In the genomic region with DNA sequence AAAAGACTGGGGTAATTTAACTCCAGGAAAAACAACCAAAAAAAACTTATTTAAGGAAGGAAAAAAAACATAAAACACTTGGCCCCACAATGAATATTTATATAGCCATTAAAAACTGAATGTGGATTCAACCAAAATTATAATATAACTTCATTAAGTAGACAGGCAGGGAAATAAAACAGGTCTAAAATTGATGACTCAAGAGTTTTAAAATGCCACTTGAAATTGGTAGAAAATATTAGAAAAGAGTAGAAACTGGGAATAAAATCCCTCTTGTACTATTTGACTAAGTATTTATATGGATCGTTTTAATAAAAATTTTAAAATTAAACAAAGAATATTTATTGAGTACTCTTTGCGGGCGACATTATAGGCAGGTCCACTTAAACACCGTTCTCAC, we compare ENCODE assay signal across 13 cellular contexts. TPM values are rescaled to one million over a fixed set of nuclear protein-coding genes. Genes with fewer than 3 reads are reported as not detected.
DNase-seq lines count a peak whose midpoint lies in the region; ATAC-seq, FAIRE-seq and TF ChIP-seq lines count a peak whose summit lies in the region.
"Had no signal": no experiment of that assay in that cellular context is flagged by ENCODE, and none has a peak within 500 bp of the region (broad histone marks: within the 10 kb centered on the region; RNA-seq: fewer than 3 reads in every experiment).

No MANE protein-coding gene starts in this region.

- no peak overlapping the region for H3K4me3 Mint-ChIP-seq in dendritic cell treated with granulocyte-macrophage colony-stimulating factor and Interleukin-4, amounts not matched to agents 40 ng/mL and 50 ng/mL, for 4 days
- no peak overlapping the region for H3K4me3 Mint-ChIP-seq in activated T-helper 1 cell treated with anti-CD3 and anti-CD28 coated beads, Interleukin-12 subunit alpha, Interleukin-12 subunit beta, Interleukin-2, Interleukin-4 antibody, amounts not matched to agents 30 ng/mL and 10 ng/mL and 1 ng/mL, durations not matched to agents 14 hours and 24 hours and 36 hours
- H3K4me3 Mint-ChIP-seq: CD8-positive, alpha-beta T cell had no signal

- no peak overlapping the region for H3K4me2 ChIP-seq in A549

- DNase-seq in A549 (ENCODE audit: low read depth in 1 of 2, low spot score in 1 of 2) (no peak), HL-60 (ENCODE audit: low read depth in 1 of 2, low spot score in 1 of 2) (no peak), sigmoid colon (no peak)
- DNase-seq in activated T-helper 1 cell treated with anti-CD3 and anti-CD28 coated beads, Interleukin-12 subunit alpha, Interleukin-12 subunit beta, Interleukin-2, Interleukin-4 antibody, amounts not matched to agents 30 ng/mL and 10 ng/mL and 1 ng/mL, durations not matched to agents 14 hours and 24 hours and 36 hours (ENCODE audit: low spot score): no peak
- DNase-seq: CD8-positive, alpha-beta T cell; COR-L47; DMS153; DND-41 had no signal

- no peaks in the 10 kb centered on the region for H3K9me3 Mint-ChIP-seq in dendritic cell treated with granulocyte-macrophage colony-stimulating factor and Interleukin-4, amounts not matched to agents 40 ng/mL and 50 ng/mL, for 4 days
- no peaks in the 10 kb centered on the region for H3K9me3 Mint-ChIP-seq in activated T-helper 1 cell treated with anti-CD3 and anti-CD28 coated beads, Interleukin-12 subunit alpha, Interleukin-12 subunit beta, Interleukin-2, Interleukin-4 antibody, amounts not matched to agents 30 ng/mL and 10 ng/mL and 1 ng/mL, durations not matched to agents 14 hours and 24 hours and 36 hours

- no peak for TF ChIP-seq RAD21 in A549 (conservative IDR thresholded peaks at IDR 0.05 in 1 of 2, IDR thresholded peaks at IDR 0.05 in 1 of 2)

- POLR2A ChIA-PET in A549 (lab: Yijun Ruan, JAX): interaction anchor here (0.7 kb wide), 1 partner anchor 128 kb away, joined by 3 read pairs; no protein-coding TSS in a partner anchor

- peak overlapping the region; percentile 50 for H3K27ac Mint-ChIP-seq in dendritic cell treated with granulocyte-macrophage colony-stimulating factor and Interleukin-4, amounts not matched to agents 40 ng/mL and 50 ng/mL, for 4 days
- H3K27ac Mint-ChIP-seq in activated T-helper 1 cell treated with anti-CD3 and anti-CD28 coated beads, Interleukin-12 subunit alpha, Interleukin-12 subunit beta, Interleukin-2, Interleukin-4 antibody, amounts not matched to agents 30 ng/mL and 10 ng/mL and 1 ng/mL, durations not matched to agents 14 hours and 24 hours and 36 hours: no peak overlapping the region
- H3K27ac Mint-ChIP-seq: CD8-positive, alpha-beta T cell had no signal

- no peak for ATAC-seq in A549
- no peak for ATAC-seq in HG03571 (IDR thresholded peaks at IDR 0.05; ENCODE audit: unreplicated experiment)
- ATAC-seq in HG03378 (IDR thresholded peaks at IDR 0.05; ENCODE audit: unreplicated experiment): no peak
- ATAC-seq: CD8-positive, alpha-beta T cell; HCT116 had no signal

- intact Hi-C loops in dendritic cell treated with granulocyte-macrophage colony-stimulating factor and Interleukin-4, amounts not matched to agents 40 ng/mL and 50 ng/mL, for 4 days (cut with micrococcal nuclease): no loop called here
- intact Hi-C loops in sigmoid colon (cut with DNase I): no loop called here
- intact Hi-C loops in activated T-helper 1 cell treated with anti-CD3 and anti-CD28 coated beads, Interleukin-12 subunit alpha, Interleukin-12 subunit beta, Interleukin-2, Interleukin-4 antibody, amounts not matched to agents 30 ng/mL and 10 ng/mL and 1 ng/mL, durations not matched to agents 14 hours and 24 hours and 36 hours (cut with micrococcal nuclease): no loop called here

- H3K36me3 ChIP-seq in sigmoid colon: no peaks in the 10 kb centered on the region

- no peak for FAIRE-seq in A549 (lab: Jason Lieb, UNC)
- FAIRE-seq: HTR-8/SVneo had no signal

- H3K27ac ChIP-seq in A549: no peak overlapping the region
- peak overlapping the region; percentile 70 for H3K27ac ChIP-seq in HL-60 (replicated peaks)
- H3K27ac ChIP-seq in sigmoid colon: peak overlapping the region; percentile 3 to 17 (median 10)

- CTCF ChIA-PET in A549 (lab: Yijun Ruan, JAX): interaction anchor here (1.0 to 2.1 kb wide), 2 partner anchors 9 to 141 kb away, joined by 3 to 4 read pairs; no protein-coding TSS in a partner anchor

- TF ChIP-seq CTCF in A549 (IDR thresholded peaks at IDR 0.05) (no peak), HL-60 (IDR thresholded peaks at IDR 0.05; ENCODE audit: insufficient read depth, low read length) (no peak), sigmoid colon (IDR thresholded peaks at IDR 0.05) (no peak)

- no peak for TF ChIP-seq POLR2A in A549 (IDR thresholded peaks at IDR 0.05; ENCODE audit: low read length)
- TF ChIP-seq POLR2A in sigmoid colon (IDR thresholded peaks at IDR 0.05): no peak

- H3K9me3 ChIP-seq in A549 (no peaks in the 10 kb centered on the region), sigmoid colon (no peaks in the 10 kb centered on the region)

- H3K4me1 ChIP-seq in A549 (peaks cover 16% of the 10 kb centered on the region), sigmoid colon (peaks cover 0 to 71% (median 34%) of the 10 kb centered on the region in 4 donors)

- H3K4me3 ChIP-seq in A549 (no peak overlapping the region), HL-60 (replicated peaks; ENCODE audit: insufficient read depth, low read length) (no peak overlapping the region), sigmoid colon (no peak overlapping the region)

- H3K36me3 Mint-ChIP-seq in dendritic cell treated with granulocyte-macrophage colony-stimulating factor and Interleukin-4, amounts not matched to agents 40 ng/mL and 50 ng/mL, for 4 days (ENCODE audit: low read depth): no peaks in the 10 kb centered on the region
- peaks cover 26% of the 10 kb centered on the region for H3K36me3 Mint-ChIP-seq in activated T-helper 1 cell treated with anti-CD3 and anti-CD28 coated beads, Interleukin-12 subunit alpha, Interleukin-12 subunit beta, Interleukin-2, Interleukin-4 antibody, amounts not matched to agents 30 ng/mL and 10 ng/mL and 1 ng/mL, durations not matched to agents 14 hours and 24 hours and 36 hours (ENCODE audit: low read depth)

- no peaks in the 10 kb centered on the region for H3K27me3 Mint-ChIP-seq in dendritic cell treated with granulocyte-macrophage colony-stimulating factor and Interleukin-4, amounts not matched to agents 40 ng/mL and 50 ng/mL, for 4 days
- H3K27me3 Mint-ChIP-seq in activated T-helper 1 cell treated with anti-CD3 and anti-CD28 coated beads, Interleukin-12 subunit alpha, Interleukin-12 subunit beta, Interleukin-2, Interleukin-4 antibody, amounts not matched to agents 30 ng/mL and 10 ng/mL and 1 ng/mL, durations not matched to agents 14 hours and 24 hours and 36 hours (ENCODE audit: insufficient read depth): no peaks in the 10 kb centered on the region

- H3K27me3 ChIP-seq in HL-60 (ENCODE audit: insufficient read depth, poor library complexity, severe bottlenecking): no peaks in the 10 kb centered on the region
- H3K27me3 ChIP-seq in sigmoid colon: no peaks in the 10 kb centered on the region

- peaks cover 41% of the 10 kb centered on the region for H3K4me1 Mint-ChIP-seq in dendritic cell treated with granulocyte-macrophage colony-stimulating factor and Interleukin-4, amounts not matched to agents 40 ng/mL and 50 ng/mL, for 4 days (ENCODE audit: low read depth)
- H3K4me1 Mint-ChIP-seq in activated T-helper 1 cell treated with anti-CD3 and anti-CD28 coated beads, Interleukin-12 subunit alpha, Interleukin-12 subunit beta, Interleukin-2, Interleukin-4 antibody, amounts not matched to agents 30 ng/mL and 10 ng/mL and 1 ng/mL, durations not matched to agents 14 hours and 24 hours and 36 hours (ENCODE audit: low read depth): peaks cover 81% of the 10 kb centered on the region

- TF ChIP-seq EP300 in A549 (IDR thresholded peaks at IDR 0.05): no peak
- TF ChIP-seq EP300 in sigmoid colon (IDR thresholded peaks at IDR 0.05): no peak

- WGBS in A549 (ENCODE audit: missing lambda C conversion rate): 90% methylated on average over 4 of the region's 4 CpGs
- 93 to 94% methylated on average over 4 of the region's 4 CpGs for WGBS in sigmoid colon, 2 donors

TF ChIP-seq in A549, 52 proteins besides CTCF, POLR2A, EP300 and RAD21:
- TF ChIP-seq HDAC2 (IDR thresholded peaks at IDR 0.05): no peak
- TF ChIP-seq POLR2AphosphoS2 (conservative IDR thresholded peaks at IDR 0.05; ENCODE audit: low read length): no peak
- TF ChIP-seq TFCP2L1 (CRISPR knock-in tag; IDR thresholded peaks at IDR 0.05): no peak
- TF ChIP-seq, protein P1, sequence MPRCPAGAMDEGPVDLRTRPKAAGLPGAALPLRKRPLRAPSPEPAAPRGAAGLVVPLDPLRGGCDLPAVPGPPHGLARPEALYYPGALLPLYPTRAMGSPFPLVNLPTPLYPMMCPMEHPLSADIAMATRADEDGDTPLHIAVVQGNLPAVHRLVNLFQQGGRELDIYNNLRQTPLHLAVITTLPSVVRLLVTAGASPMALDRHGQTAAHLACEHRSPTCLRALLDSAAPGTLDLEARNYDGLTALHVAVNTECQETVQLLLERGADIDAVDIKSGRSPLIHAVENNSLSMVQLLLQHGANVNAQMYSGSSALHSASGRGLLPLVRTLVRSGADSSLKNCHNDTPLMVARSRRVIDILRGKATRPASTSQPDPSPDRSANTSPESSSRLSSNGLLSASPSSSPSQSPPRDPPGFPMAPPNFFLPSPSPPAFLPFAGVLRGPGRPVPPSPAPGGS (IDR thresholded peaks at IDR 0.05): no peak
- peak; percentile 66 for TF ChIP-seq MAFK (IDR thresholded peaks at IDR 0.05; ENCODE audit: partially characterized antibody)
- TF ChIP-seq RCOR1 (IDR thresholded peaks at IDR 0.05; ENCODE audit: low read depth, low read length): no peak
- no peak for TF ChIP-seq EHMT2 (IDR thresholded peaks at IDR 0.05; ENCODE audit: low read depth)
- TF ChIP-seq HOXA7 (CRISPR knock-in tag; IDR thresholded peaks at IDR 0.05): no peak

RNA-seq across cellular contexts. Expression of a gene that starts 28.8 kb away (rescaled TPM):
- polyA plus RNA-seq in A549 (2011; rRNA removed): 3.6 and 4.1 TPM in 2 replicates
- polyA plus RNA-seq in A549 (2012; cell fraction: cytosol; rRNA removed): 0.89 and 1.1 TPM in 2 replicates
- polyA plus RNA-seq in A549 (2012; cell fraction: nucleus; rRNA removed): 0.74 and 1.1 TPM in 2 replicates
- polyA plus RNA-seq in A549 (2017; fragmentation: RNase III; extraction: RNeasy Plus Mini Kit Qiagen cat#74134 plus additional on column Dnase treatment): 2.2 to 3.2 TPM (median 3.0 TPM) in 3 replicates
- 1.5 and 1.8 TPM in 2 replicates for polyA minus RNA-seq in A549 (2011; rRNA and poly(A)+ RNA removed)
- 10 to 100 TPM; 18.2 to 36.4 (median 25.9) TPM for total RNA-seq in sigmoid colon
- polyA plus RNA-seq in sigmoid colon: 1 to 10 TPM; 3.6 to 7.3 (median 6.2) TPM
- 16.6 and 16.7 TPM in 2 replicates for total RNA-seq in activated T-helper 1 cell treated with anti-CD3 and anti-CD28 coated beads, Interleukin-12 subunit alpha, Interleukin-12 subunit beta, Interleukin-2, Interleukin-4 antibody, amounts not matched to agents 30 ng/mL and 10 ng/mL and 1 ng/mL, durations not matched to agents 14 hours and 24 hours and 36 hours

Comparison
In these comparisons a context has a peak if more than half of its experiments do, and no peak if none do; other contexts are left out.
1. H3K27ac ChIP-seq: peak in HL-60 (single experiment) and sigmoid colon (4 of 4); none in A549 (0 of 2).